ENCODE assay signal across 39 cellular contexts in the genomic region with DNA sequence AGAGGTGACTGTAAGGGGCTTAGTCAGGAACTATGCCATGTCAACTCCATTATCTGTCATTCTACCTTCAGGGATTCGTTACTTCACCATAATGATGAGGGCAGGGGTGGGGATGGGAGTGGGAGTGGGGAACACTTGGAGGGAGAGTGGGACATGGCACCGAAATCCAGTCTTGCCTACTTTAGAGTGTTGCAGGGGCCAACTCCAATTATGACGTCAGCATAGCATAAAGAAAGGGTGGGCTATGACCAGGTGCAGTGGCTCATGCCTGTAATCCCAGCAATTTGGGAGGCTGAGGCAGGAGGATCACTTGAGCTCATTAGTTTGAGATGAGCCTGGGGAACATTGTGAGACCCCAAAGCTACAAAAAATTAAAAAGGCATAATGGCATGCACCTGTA.
"Had no signal": no experiment of that assay in that cellular context is flagged by ENCODE, and none has a peak within 500 bp of the region (broad histone marks: within the 10 kb centered on the region; RNA-seq: fewer than 3 reads in every experiment).

No MANE protein-coding gene starts in this region.

- DNase-seq: activated effector memory CD4-positive, alpha-beta T cell treated with anti-CD3 and anti-CD28 coated beads, Interleukin-2, amount 50 U/mL, for 16 hours; activated effector memory CD4-positive, alpha-beta T cell treated with Interleukin-2 at 50 U/mL for 16 hours; activated gamma-delta T cell; activated gamma-delta T cell treated with Interleukin-2 at 50 U/mL for 16 hours; activated naive CD4-positive, alpha-beta T cell; activated naive CD4-positive, alpha-beta T cell treated with anti-CD3 and anti-CD28 coated beads for 36 hours; activated naive CD4-positive, alpha-beta T cell treated with anti-CD3 and anti-CD28 coated beads, Interleukin-2, amount 10 ng/mL, durations not matched to agents 7 days and 5 days; activated naive CD4-positive, alpha-beta T cell treated with anti-CD3 and anti-CD28 coated beads, Interleukin-2, amount 50 U/mL, for 16 hours; activated naive CD4-positive, alpha-beta T cell treated with Interleukin-2 at 50 U/mL for 16 hours; activated naive CD8-positive, alpha-beta T cell treated with anti-CD3 and anti-CD28 coated beads for 36 hours; activated naive CD8-positive, alpha-beta T cell treated with anti-CD3 and anti-CD28 coated beads, Interleukin-2, amount 10 ng/mL, durations not matched to agents 7 days and 5 days; activated naive CD8-positive, alpha-beta T cell treated with anti-CD3 and anti-CD28 coated beads, Interleukin-2, amount 50 U/mL, for 24 hours; activated T-cell treated with anti-CD3 and anti-CD28 coated beads, Interleukin-2, amount 50 U/mL, for 1 hour; activated T-cell treated with anti-CD3 and anti-CD28 coated beads, Interleukin-2, amount 50 U/mL, for 24 hours; activated T-cell treated with anti-CD3 and anti-CD28 coated beads, Interleukin-2, amount 50 U/mL, for 4 hours; activated T-cell treated with anti-CD3 and anti-CD28 coated beads, Interleukin-2, amount 50 U/mL, for 48 hours; activated T-cell treated with anti-CD3 and anti-CD28 coated beads, Interleukin-2, amount 50 U/mL, for 72 hours; adrenal gland; amniotic stem cell; amygdala; anterior cingulate cortex; aorta; body of pancreas; brain microvascular endothelial cell; caudate nucleus; central memory CD4-positive, alpha-beta T cell; cerebellar nuclear complex had no signal

- ATAC-seq: activated naive CD4-positive, alpha-beta T cell treated with anti-CD3 and anti-CD28 coated beads, Interleukin-2, amount 50 U/mL, for 72 hours; activated naive CD8-positive, alpha-beta T cell treated with anti-CD3 and anti-CD28 coated beads, Interleukin-2, amount 50 U/mL, for 24 hours; activated T-cell treated with anti-CD3 and anti-CD28 coated beads, Interleukin-2, amount 50 U/mL, for 4 hours; activated T-cell treated with anti-CD3 and anti-CD28 coated beads, Interleukin-2, amount 50 U/mL, for 72 hours; activated T-helper 17 cell treated with anti-CD3 and anti-CD28 coated beads, Interleukin-2, amount 50 U/mL, for 72 hours; body of pancreas had no signal

- H3K9me3 Mint-ChIP-seq: activated naive CD4-positive, alpha-beta T cell treated with anti-CD3 and anti-CD28 coated beads for 36 hours; activated naive CD4-positive, alpha-beta T cell treated with anti-CD3 and anti-CD28 coated beads, Interleukin-2, amount 10 ng/mL, durations not matched to agents 7 days and 5 days; activated naive CD4-positive, alpha-beta T cell treated with anti-CD3 and anti-CD28 coated beads, Interleukin-2, amount 50 U/mL, for 24 hours; activated naive CD4-positive, alpha-beta T cell treated with anti-CD3 and anti-CD28 coated beads, Interleukin-2, amount 50 U/mL, for 72 hours; activated naive CD8-positive, alpha-beta T cell treated with anti-CD3 and anti-CD28 coated beads for 36 hours; activated T-cell treated with anti-CD3 and anti-CD28 coated beads, Interleukin-2, amount 50 U/mL, for 24 hours; activated T-cell treated with anti-CD3 and anti-CD28 coated beads, Interleukin-2, amount 50 U/mL, for 4 hours; activated T-helper 1 cell treated with anti-CD3 and anti-CD28 coated beads, Interleukin-12 subunit alpha, Interleukin-12 subunit beta, Interleukin-2, Interleukin-4 antibody, amounts not matched to agents 30 ng/mL and 10 ng/mL and 1 ng/mL, durations not matched to agents 14 hours and 24 hours and 36 hours; activated T-helper 17 cell treated with anti-CD3 and anti-CD28 coated beads, Interleukin-2, amount 50 U/mL, for 72 hours; brain; central memory CD8-positive, alpha-beta T cell had no signal

- H3K27ac Mint-ChIP-seq: activated naive CD4-positive, alpha-beta T cell treated with anti-CD3 and anti-CD28 coated beads for 36 hours; activated naive CD4-positive, alpha-beta T cell treated with anti-CD3 and anti-CD28 coated beads, Interleukin-2, amount 10 ng/mL, durations not matched to agents 7 days and 5 days; activated naive CD4-positive, alpha-beta T cell treated with anti-CD3 and anti-CD28 coated beads, Interleukin-2, amount 50 U/mL, for 24 hours; activated naive CD4-positive, alpha-beta T cell treated with anti-CD3 and anti-CD28 coated beads, Interleukin-2, amount 50 U/mL, for 72 hours; activated naive CD8-positive, alpha-beta T cell; activated naive CD8-positive, alpha-beta T cell treated with anti-CD3 and anti-CD28 coated beads for 36 hours; activated naive CD8-positive, alpha-beta T cell treated with anti-CD3 and anti-CD28 coated beads, Interleukin-2, amount 10 ng/mL, durations not matched to agents 7 days and 5 days; activated naive CD8-positive, alpha-beta T cell treated with anti-CD3 and anti-CD28 coated beads, Interleukin-2, amount 50 U/mL, for 24 hours; activated T-cell treated with anti-CD3 and anti-CD28 coated beads, Interleukin-2, amount 50 U/mL, for 24 hours; activated T-cell treated with anti-CD3 and anti-CD28 coated beads, Interleukin-2, amount 50 U/mL, for 72 hours; activated T-helper 1 cell treated with anti-CD3 and anti-CD28 coated beads, Interleukin-12 subunit alpha, Interleukin-12 subunit beta, Interleukin-2, Interleukin-4 antibody, amounts not matched to agents 30 ng/mL and 10 ng/mL and 1 ng/mL, durations not matched to agents 14 hours and 24 hours and 36 hours; activated T-helper 17 cell treated with anti-CD3 and anti-CD28 coated beads, Interleukin-2, amount 50 U/mL, for 72 hours; activated T-helper 2 cell treated with anti-CD3 and anti-CD28 coated beads, Interferon-gamma antibody, Interleukin-2, Interleukin-4, amounts not matched to agents 10 μg/mL and 5 μg/mL and 100 μg/mL, durations not matched to agents 14 hours and 24 hours and 36 hours; brain had no signal

- H3K36me3 Mint-ChIP-seq: activated naive CD4-positive, alpha-beta T cell treated with anti-CD3 and anti-CD28 coated beads, Interleukin-2, amount 10 ng/mL, durations not matched to agents 7 days and 5 days; activated naive CD4-positive, alpha-beta T cell treated with anti-CD3 and anti-CD28 coated beads, Interleukin-2, amount 50 U/mL, for 24 hours; activated naive CD4-positive, alpha-beta T cell treated with anti-CD3 and anti-CD28 coated beads, Interleukin-2, amount 50 U/mL, for 72 hours; activated naive CD8-positive, alpha-beta T cell treated with anti-CD3 and anti-CD28 coated beads for 36 hours; activated naive CD8-positive, alpha-beta T cell treated with anti-CD3 and anti-CD28 coated beads, Interleukin-2, amount 10 ng/mL, durations not matched to agents 7 days and 5 days; brain had no signal

- H3K4me1 ChIP-seq: adrenal gland, ascending aorta, body of pancreas had no signal

- H3K4me3 ChIP-seq: adrenal gland, ascending aorta, body of pancreas, cardiac muscle cell had no signal

- H3K4me1 Mint-ChIP-seq: activated naive CD4-positive, alpha-beta T cell treated with anti-CD3 and anti-CD28 coated beads, Interleukin-2, amount 10 ng/mL, durations not matched to agents 7 days and 5 days; activated naive CD4-positive, alpha-beta T cell treated with anti-CD3 and anti-CD28 coated beads, Interleukin-2, amount 50 U/mL, for 24 hours; activated naive CD8-positive, alpha-beta T cell treated with anti-CD3 and anti-CD28 coated beads for 36 hours; activated naive CD8-positive, alpha-beta T cell treated with anti-CD3 and anti-CD28 coated beads, Interleukin-2, amount 10 ng/mL, durations not matched to agents 7 days and 5 days; activated T-helper 17 cell treated with anti-CD3 and anti-CD28 coated beads, Interleukin-2, amount 50 U/mL, for 72 hours; brain; central memory CD8-positive, alpha-beta T cell had no signal

- H3K4me3 Mint-ChIP-seq: activated naive CD4-positive, alpha-beta T cell treated with anti-CD3 and anti-CD28 coated beads for 36 hours; activated naive CD4-positive, alpha-beta T cell treated with anti-CD3 and anti-CD28 coated beads, Interleukin-2, amount 10 ng/mL, durations not matched to agents 7 days and 5 days; activated naive CD4-positive, alpha-beta T cell treated with anti-CD3 and anti-CD28 coated beads, Interleukin-2, amount 50 U/mL, for 24 hours; activated naive CD8-positive, alpha-beta T cell; activated naive CD8-positive, alpha-beta T cell treated with anti-CD3 and anti-CD28 coated beads for 36 hours; activated naive CD8-positive, alpha-beta T cell treated with anti-CD3 and anti-CD28 coated beads, Interleukin-2, amount 10 ng/mL, durations not matched to agents 7 days and 5 days; activated naive CD8-positive, alpha-beta T cell treated with anti-CD3 and anti-CD28 coated beads, Interleukin-2, amount 50 U/mL, for 24 hours; activated T-cell treated with anti-CD3 and anti-CD28 coated beads, Interleukin-2, amount 50 U/mL, for 24 hours; activated T-cell treated with anti-CD3 and anti-CD28 coated beads, Interleukin-2, amount 50 U/mL, for 4 hours; activated T-cell treated with anti-CD3 and anti-CD28 coated beads, Interleukin-2, amount 50 U/mL, for 72 hours; activated T-helper 1 cell treated with anti-CD3 and anti-CD28 coated beads, Interleukin-12 subunit alpha, Interleukin-12 subunit beta, Interleukin-2, Interleukin-4 antibody, amounts not matched to agents 30 ng/mL and 10 ng/mL and 1 ng/mL, durations not matched to agents 14 hours and 24 hours and 36 hours; activated T-helper 17 cell treated with anti-CD3 and anti-CD28 coated beads, Interleukin-2, amount 50 U/mL, for 72 hours; brain; central memory CD8-positive, alpha-beta T cell had no signal

- H3K27me3 ChIP-seq: adrenal gland, ascending aorta, body of pancreas, brain microvascular endothelial cell, cardiac muscle cell had no signal

- H3K27ac ChIP-seq: adrenal gland, ascending aorta, body of pancreas, brain microvascular endothelial cell, cardiac muscle cell had no signal

- H3K36me3 ChIP-seq: adrenal gland, ascending aorta, brain microvascular endothelial cell, cardiac muscle cell had no signal

- FAIRE-seq: astrocyte, bronchial epithelial cell had no signal

- H3K9me3 ChIP-seq: adrenal gland, ascending aorta, body of pancreas had no signal
